ENCODE assay signal across 21 cellular contexts in genomic region chr5:6595405-6595804, GRCh38.
"Had no signal": no experiment of that assay in that cellular context is flagged by ENCODE, and none has a peak within 500 bp of the region (broad histone marks: within the 10 kb centered on the region; RNA-seq: fewer than 3 reads in every experiment).

No MANE protein-coding gene starts in this region.

- H3K4me3 Mint-ChIP-seq: activated naive CD4-positive, alpha-beta T cell treated with anti-CD3 and anti-CD28 coated beads for 36 hours; activated naive CD8-positive, alpha-beta T cell treated with anti-CD3 and anti-CD28 coated beads for 36 hours; activated T-helper 1 cell treated with anti-CD3 and anti-CD28 coated beads, Interleukin-12 subunit alpha, Interleukin-12 subunit beta, Interleukin-2, Interleukin-4 antibody, amounts not matched to agents 30 ng/mL and 10 ng/mL and 1 ng/mL, durations not matched to agents 14 hours and 24 hours and 36 hours; naive thymus-derived CD4-positive, alpha-beta T cell; stimulated activated naive B cell treated with anti-CD40 and anti-IgM and Interleukin-4, amounts not matched to agents 10 μg/mL and 1 μg/mL and 100 μg/mL, for 72 hours; T-helper 2 cell treated with Interferon-gamma antibody and Interleukin-4, amounts not matched to agents 5 μg/mL and 100 μg/mL, for 36 hours had no signal

- H3K4me1 Mint-ChIP-seq: activated naive CD8-positive, alpha-beta T cell treated with anti-CD3 and anti-CD28 coated beads for 36 hours had no signal

- ATAC-seq: body of pancreas; gastroesophageal sphincter; left cardiac atrium; naive thymus-derived CD4-positive, alpha-beta T cell; psoas muscle; stimulated activated naive B cell treated with anti-CD40 and anti-IgM and Interleukin-4, amounts not matched to agents 10 μg/mL and 1 μg/mL and 100 μg/mL, for 72 hours had no signal

- H3K27me3 Mint-ChIP-seq: activated naive CD8-positive, alpha-beta T cell treated with anti-CD3 and anti-CD28 coated beads for 36 hours; stimulated activated naive B cell treated with anti-CD40 and anti-IgM and Interleukin-4, amounts not matched to agents 10 μg/mL and 1 μg/mL and 100 μg/mL, for 72 hours had no signal

- H3K9me3 Mint-ChIP-seq: activated naive CD4-positive, alpha-beta T cell treated with anti-CD3 and anti-CD28 coated beads for 36 hours; activated naive CD8-positive, alpha-beta T cell treated with anti-CD3 and anti-CD28 coated beads for 36 hours; activated T-helper 1 cell treated with anti-CD3 and anti-CD28 coated beads, Interleukin-12 subunit alpha, Interleukin-12 subunit beta, Interleukin-2, Interleukin-4 antibody, amounts not matched to agents 30 ng/mL and 10 ng/mL and 1 ng/mL, durations not matched to agents 14 hours and 24 hours and 36 hours; naive thymus-derived CD4-positive, alpha-beta T cell; stimulated activated naive B cell treated with anti-CD40 and anti-IgM and Interleukin-4, amounts not matched to agents 10 μg/mL and 1 μg/mL and 100 μg/mL, for 72 hours; T-helper 2 cell treated with Interferon-gamma antibody and Interleukin-4, amounts not matched to agents 5 μg/mL and 100 μg/mL, for 36 hours had no signal

- DNase-seq: activated CD4-positive, alpha-beta T cell treated with anti-CD3 and anti-CD28 coated beads for 4 hours; activated CD4-positive, alpha-beta T cell treated with anti-CD3 and anti-CD28 coated beads, Interleukin-2, amount 50 U/mL, for 4 hours; activated effector memory CD4-positive, alpha-beta T cell treated with anti-CD3 and anti-CD28 coated beads, Interleukin-2, amount 50 U/mL, for 16 hours; activated naive CD4-positive, alpha-beta T cell treated with anti-CD3 and anti-CD28 coated beads for 36 hours; activated naive CD8-positive, alpha-beta T cell treated with anti-CD3 and anti-CD28 coated beads for 36 hours; activated T-cell treated with anti-CD3 and anti-CD28 coated beads, Interleukin-2, amount 50 U/mL, for 1 hour; aorta; body of pancreas; dermis blood vessel endothelial cell; effector CD4-positive, alpha-beta T cell; left cardiac atrium; midbrain; naive thymus-derived CD4-positive, alpha-beta T cell; psoas muscle; stimulated activated CD4-positive, alpha-beta T cell treated with anti-CD3 and anti-CD28 coated beads, Interleukin-15, amount 100 ng/mL, for 24 hours; stimulated activated CD4-positive, alpha-beta T cell treated with anti-CD3 and anti-CD28 coated beads, Interleukin-2, amount 100 ng/mL, for 24 hours; stimulated activated naive B cell treated with anti-CD40 and anti-IgM and Interleukin-4, amounts not matched to agents 10 μg/mL and 1 μg/mL and 100 μg/mL, for 72 hours; T-helper 1 cell had no signal

- H3K27ac Mint-ChIP-seq: activated naive CD4-positive, alpha-beta T cell treated with anti-CD3 and anti-CD28 coated beads for 36 hours; activated naive CD8-positive, alpha-beta T cell treated with anti-CD3 and anti-CD28 coated beads for 36 hours; activated T-helper 1 cell treated with anti-CD3 and anti-CD28 coated beads, Interleukin-12 subunit alpha, Interleukin-12 subunit beta, Interleukin-2, Interleukin-4 antibody, amounts not matched to agents 30 ng/mL and 10 ng/mL and 1 ng/mL, durations not matched to agents 14 hours and 24 hours and 36 hours; naive thymus-derived CD4-positive, alpha-beta T cell; stimulated activated naive B cell treated with anti-CD40 and anti-IgM and Interleukin-4, amounts not matched to agents 10 μg/mL and 1 μg/mL and 100 μg/mL, for 72 hours; T-helper 2 cell treated with Interferon-gamma antibody and Interleukin-4, amounts not matched to agents 5 μg/mL and 100 μg/mL, for 36 hours had no signal
